Comparison of ENCODE assay signal across 8 cellular contexts in genomic region chr19:11155373-11156120, GRCh38.
DNase-seq lines count a peak whose midpoint lies in the region; ATAC-seq and TF ChIP-seq lines count a peak whose summit lies in the region.

A gene with protein sequence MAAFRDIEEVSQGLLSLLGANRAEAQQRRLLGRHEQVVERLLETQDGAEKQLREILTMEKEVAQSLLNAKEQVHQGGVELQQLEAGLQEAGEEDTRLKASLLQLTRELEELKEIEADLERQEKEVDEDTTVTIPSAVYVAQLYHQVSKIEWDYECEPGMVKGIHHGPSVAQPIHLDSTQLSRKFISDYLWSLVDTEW (minus strand): TSS chr19:11155782. CDS start chr19:11155776, 6 bp downstream.

- no peaks in the 10 kb centered on the region for H3K27me3 ChIP-seq in rectal smooth muscle tissue (ENCODE audit: control insufficient read depth, insufficient read depth, low read length)

- TF ChIP-seq CTCF in astrocyte of the cerebellum (IDR thresholded peaks at IDR 0.05; ENCODE audit: low read depth, low read length, missing control alignments), result no peak

- H3K4me1 ChIP-seq in rectal smooth muscle tissue (ENCODE audit: control insufficient read depth, insufficient read depth, low read length), result peaks cover 18% of the 10 kb centered on the region

- peak; percentile 98 for DNase-seq in NCI-H2029 (lab: John Stamatoyannopoulos, UW)
- peak; percentile 84 for DNase-seq in T-helper 22 cell (ENCODE audit: low read depth)
- peak; percentile 97 for DNase-seq in astrocyte of the cerebellum (ENCODE audit: low read depth)
- DNase-seq in hepatic stellate cell (ENCODE audit: low spot score), result peak; percentile 100
- no peak for DNase-seq in cortex of kidney (lab: John Stamatoyannopoulos, UW)

- peak within 1 kb of the TSS; percentile 87 for H3K27ac ChIP-seq in rectal smooth muscle tissue (ENCODE audit: low read depth, low read length)

- peak; percentile 92 for ATAC-seq in GM18505 (IDR thresholded peaks at IDR 0.05; ENCODE audit: unreplicated experiment)
- peak; percentile 95 for ATAC-seq in HG02973 (IDR thresholded peaks at IDR 0.05; ENCODE audit: unreplicated experiment)

- no peak within 1 kb of the TSS for H3K9ac ChIP-seq in rectal smooth muscle tissue (ENCODE audit: low read length)

- peak within 1 kb of the TSS; percentile 71 for H3K4me3 ChIP-seq in astrocyte of the cerebellum (ENCODE audit: low read depth, low read length)
- peak within 1 kb of the TSS; percentile 79 for H3K4me3 ChIP-seq in rectal smooth muscle tissue (ENCODE audit: low read length)

- TF ChIP-seq POLR2A in GM18505 (IDR thresholded peaks at IDR 0.05; ENCODE audit: borderline replicate concordance, extremely low read depth, insufficient read depth, insufficient read length), result peak; percentile 80

- no peaks in the 10 kb centered on the region for H3K36me3 ChIP-seq in rectal smooth muscle tissue (ENCODE audit: control insufficient read depth, insufficient read depth, low read length)

- in situ Hi-C loops in astrocyte of the cerebellum (cut with HindIII; ENCODE audit: low sequenced_read_pairs), result no loop called here
